Comparison of ENCODE assay signal across 1 cellular context in genomic region chr3:58161435-58162398, GRCh38.
TF ChIP-seq lines count a peak whose summit lies in the region.

No MANE protein-coding gene starts in this region.

TF ChIP-seq in K562, 482 proteins besides CTCF, POLR2A, EP300 and RAD21 (continued from another document and continues in another):
- TF ChIP-seq VEZF1 (CRISPR knock-in tag; IDR thresholded peaks at IDR 0.05): 0 out of 2 replicates have a peak, but pooled peaks have one; percentile 16
- TF ChIP-seq CBX3 (IDR thresholded peaks at IDR 0.05; ENCODE audit: borderline replicate concordance in 1 of 2, low read length in 2 of 2): peak in 1 of 2 experiments; percentile 95; a peak in 2 of 3 replicates
- TF ChIP-seq NONO (IDR thresholded peaks at IDR 0.05; ENCODE audit: low read depth in 2 of 2, low read length in 1 of 2): no peak
- no peak for TF ChIP-seq ILF3 (IDR thresholded peaks at IDR 0.05; ENCODE audit: borderline replicate concordance)
- no peak for TF ChIP-seq ZKSCAN1 (IDR thresholded peaks at IDR 0.05; ENCODE audit: low read depth, low read length)
- TF ChIP-seq THAP12 (CRISPR knock-in tag; IDR thresholded peaks at IDR 0.05): no peak
- peak; percentile 33; the same call in 1 of the 2 replicates for TF ChIP-seq POLR2H (tag; IDR thresholded peaks at IDR 0.05; ENCODE audit: low read depth)
- peak in 1 of 2 experiments; percentile 44; a peak in 1 of 4 replicates for TF ChIP-seq HDAC1 (IDR thresholded peaks at IDR 0.05)
- no peak for TF ChIP-seq ZC3H11A (IDR thresholded peaks at IDR 0.05; ENCODE audit: low read depth, low read length)
- TF ChIP-seq STAT5B (CRISPR knock-in tag; IDR thresholded peaks at IDR 0.05): no peak
- no peak for TF ChIP-seq TSC22D4 (tag; IDR thresholded peaks at IDR 0.05)
- TF ChIP-seq SNRNP70 (optimal IDR thresholded peaks at IDR 0.05; ENCODE audit: low read depth, low read length): no peak
- TF ChIP-seq SIN3B (IDR thresholded peaks at IDR 0.05; ENCODE audit: low read depth): no peak
- TF ChIP-seq HDAC2 (IDR thresholded peaks at IDR 0.05): peak; percentile 83
- TF ChIP-seq NUFIP1 (IDR thresholded peaks at IDR 0.05; ENCODE audit: partially characterized antibody): peak; percentile 69
- no peak for TF ChIP-seq HCFC1 (IDR thresholded peaks at IDR 0.05; ENCODE audit: low read depth, low read length)
- no peak for TF ChIP-seq ZNF830 (CRISPR knock-in tag; IDR thresholded peaks at IDR 0.05)
- no peak for TF ChIP-seq ZBTB40 (IDR thresholded peaks at IDR 0.05)
- no peak for TF ChIP-seq ZBTB40 (CRISPR knock-in tag; IDR thresholded peaks at IDR 0.05)
- no peak for TF ChIP-seq TFAM (CRISPR knock-in tag; conservative IDR thresholded peaks at IDR 0.05)
- peak; percentile 71; the same call in 1 of the 2 replicates for TF ChIP-seq CTBP1 (IDR thresholded peaks at IDR 0.05; ENCODE audit: borderline replicate concordance)
- TF ChIP-seq ZNF644 (tag; IDR thresholded peaks at IDR 0.05; ENCODE audit: low read depth): no peak
- TF ChIP-seq DACH1 (IDR thresholded peaks at IDR 0.05; ENCODE audit: partially characterized antibody): peak; percentile 38
- TF ChIP-seq FOXO4 (CRISPR knock-in tag; IDR thresholded peaks at IDR 0.05): no peak
- TF ChIP-seq FOXA1 (IDR thresholded peaks at IDR 0.05; ENCODE audit: borderline replicate concordance): no peak
- TF ChIP-seq GABPB2 (CRISPR knock-in tag; conservative IDR thresholded peaks at IDR 0.05): no peak
- TF ChIP-seq ZBTB1 (CRISPR knock-in tag; IDR thresholded peaks at IDR 0.05; ENCODE audit: borderline replicate concordance, low read depth): no peak
- TF ChIP-seq TEAD4 (IDR thresholded peaks at IDR 0.05; ENCODE audit: low read length): 0 out of 2 replicates have a peak, but pooled peaks have one; percentile 34
- no peak for TF ChIP-seq TEAD4 (CRISPR knock-in tag; IDR thresholded peaks at IDR 0.05; ENCODE audit: borderline replicate concordance)
- peak; percentile 86 for TF ChIP-seq NFE2 (IDR thresholded peaks at IDR 0.05; ENCODE audit: low read depth)
- no peak for TF ChIP-seq ARHGAP35 (IDR thresholded peaks at IDR 0.05; ENCODE audit: partially characterized antibody)
- no peak for TF ChIP-seq KDM5B (IDR thresholded peaks at IDR 0.05; ENCODE audit: insufficient replicate concordance, low read depth, low read length)
- no peak for TF ChIP-seq RBM34 (IDR thresholded peaks at IDR 0.05; ENCODE audit: borderline replicate concordance, insufficient read depth, low read length)
- TF ChIP-seq ZNF512 (tag; IDR thresholded peaks at IDR 0.05): no peak
- no peak for TF ChIP-seq GATA2 (CRISPR knock-in tag; IDR thresholded peaks at IDR 0.05)
- TF ChIP-seq SMARCE1 (IDR thresholded peaks at IDR 0.05): peak; percentile 69
- no peak for TF ChIP-seq CTCFL (IDR thresholded peaks at IDR 0.05; ENCODE audit: borderline replicate concordance, insufficient read depth, low read depth, low read length, poor library complexity, severe bottlenecking)
- peak; percentile 57; the same call in 1 of the 2 replicates for TF ChIP-seq ZBED1 (IDR thresholded peaks at IDR 0.05)
- TF ChIP-seq ZNF561 (CRISPR knock-in tag; conservative IDR thresholded peaks at IDR 0.05): no peak
